Comparison of ENCODE assay signal across 8 cellular contexts in genomic region chr3:136195258-136196063, GRCh38. TPM values are rescaled to one million over a fixed set of nuclear protein-coding genes. Genes with fewer than 3 reads are reported as not detected.
A peak's percentile ranks its signal among the peaks of the same experiment; 100 is the strongest.
DNase-seq lines count a peak whose midpoint lies in the region; ATAC-seq and TF ChIP-seq lines count a peak whose summit lies in the region.

No MANE protein-coding gene starts in this region.

- no peaks in the 10 kb centered on the region for H3K9me3 Mint-ChIP-seq in activated naive CD4-positive, alpha-beta T cell treated with anti-CD3 and anti-CD28 coated beads for 36 hours

- peak overlapping the region; percentile 84 for H3K4me2 ChIP-seq in OCI-LY7 (ENCODE audit: low read length)

- H3K4me3 ChIP-seq in OCI-LY7 (ENCODE audit: low read depth, low read length, poor library complexity, severe bottlenecking), result peak overlapping the region; percentile 91
- H3K4me3 ChIP-seq in testis, result peak overlapping the region; percentile 93 to 94

- peak overlapping the region; percentile 100 for H3K4me3 Mint-ChIP-seq in activated naive CD4-positive, alpha-beta T cell treated with anti-CD3 and anti-CD28 coated beads for 36 hours

- H3K27me3 Mint-ChIP-seq in activated naive CD4-positive, alpha-beta T cell treated with anti-CD3 and anti-CD28 coated beads for 36 hours (ENCODE audit: low read depth), result peaks cover 2% of the 10 kb centered on the region

- peaks cover 5% of the 10 kb centered on the region; the same call in 1 of the 2 replicates for H3K9me3 ChIP-seq in OCI-LY7 (ENCODE audit: low read length)
- no peaks in the 10 kb centered on the region for H3K9me3 ChIP-seq in testis

- H3K9me2 ChIP-seq in OCI-LY7 (ENCODE audit: insufficient read depth, low read length), result no peaks in the 10 kb centered on the region

- H3K79me2 ChIP-seq in OCI-LY7 (ENCODE audit: insufficient read depth, low read depth, low read length), result peaks cover 64% of the 10 kb centered on the region

- POLR2A ChIA-PET in OCI-LY7 (lab: Charles Lee), result interaction anchor here (0.6 to 4.1 kb wide), 24 partner anchors 10 to 689 kb away, joined by 3 to 73 read pairs (median 4); partner anchors contain the start of genes NCK1, PCCB and STAG1

- in situ Hi-C loops in Caki2 (cut with HindIII; ENCODE audit: low pct_unique_long_range_greater_than_20kb, low sequenced_read_pairs), result no loop called here

- peak overlapping the region; percentile 91 for H3K27ac ChIP-seq in OCI-LY7 (ENCODE audit: low read depth, low read length, poor library complexity, severe bottlenecking)
- peak overlapping the region; percentile 99 to 100 for H3K27ac ChIP-seq in testis

- H3K27ac Mint-ChIP-seq in activated naive CD4-positive, alpha-beta T cell treated with anti-CD3 and anti-CD28 coated beads for 36 hours, result peak overlapping the region; percentile 94

- H3K4me1 ChIP-seq in OCI-LY7 (ENCODE audit: insufficient read depth, low read length, poor library complexity, severe bottlenecking) (peaks cover 29% of the 10 kb centered on the region), testis (peaks cover 28% of the 10 kb centered on the region)

- DNase-seq in Caki2 (ENCODE audit: low read depth) (peak; percentile 70), OCI-LY7 (ENCODE audit: low spot score) (peak; percentile 85), germinal center (ENCODE audit: low spot score) (peak; percentile 86), nucleus accumbens (lab: John Stamatoyannopoulos, UW) (peak in 54 of 56 donors; percentile 29 to 90 (median 78)), testis (peak; percentile 81)
- peak; percentile 83 for DNase-seq in activated naive CD4-positive, alpha-beta T cell treated with anti-CD3 and anti-CD28 coated beads for 36 hours

- TF ChIP-seq POLR2A in testis (IDR thresholded peaks at IDR 0.05), result no peak

- TF ChIP-seq CTCF in OCI-LY7 (conservative IDR thresholded peaks at IDR 0.05; ENCODE audit: low read length), result no peak; the same call in 1 of the 2 replicates
- TF ChIP-seq CTCF in testis (IDR thresholded peaks at IDR 0.05), result no peak

- peaks cover 28% of the 10 kb centered on the region for H3K4me1 Mint-ChIP-seq in activated naive CD4-positive, alpha-beta T cell treated with anti-CD3 and anti-CD28 coated beads for 36 hours (ENCODE audit: low read depth)

- H2AFZ ChIP-seq in OCI-LY7 (ENCODE audit: low read length), result no peak overlapping the region

- peaks cover 45% of the 10 kb centered on the region for H3K36me3 ChIP-seq in OCI-LY7 (ENCODE audit: insufficient read depth, low read length)
- no peaks in the 10 kb centered on the region for H3K36me3 ChIP-seq in testis (ENCODE audit: low read depth, missing control alignments)

- WGBS in testis, 2 donors, result 0% methylated on average over 6 to 50 of the region's 103 CpGs

- peak; percentile 32 for ATAC-seq in GM19372 (IDR thresholded peaks at IDR 0.05; ENCODE audit: low read depth, unreplicated experiment)
- ATAC-seq in HG03520 (IDR thresholded peaks at IDR 0.05; ENCODE audit: unreplicated experiment), result peak; percentile 22

- BruUV-seq in OCI-LY7 (replicated peaks; lab: Mats Ljungman, UMichigan), result no TSS peak

- intact Hi-C loops in OCI-LY7 (cut with micrococcal nuclease; ENCODE audit: unreplicated experiment), result loop anchor here (1.0 kb wide), 3 partner anchors 55 to 667 kb away; partner anchors contain the start of genes NCK1, PCCB and STAG1
- intact Hi-C loops in activated naive CD4-positive, alpha-beta T cell treated with anti-CD3 and anti-CD28 coated beads for 36 hours (cut with micrococcal nuclease), result loop anchor here (1.0 to 5.0 kb wide), 12 partner anchors 53 to 1958 kb away; partner anchors contain the start of genes CEP63, NCK1, PCCB and STAG1
- intact Hi-C loops in testis (cut with DNase I; ENCODE audit: low total_unique reads), result loop anchor here (5.0 to 10.0 kb wide), 2 partner anchors 57 to 121 kb away; partner anchors contain the start of gene PCCB

- H4K20me1 ChIP-seq in OCI-LY7 (ENCODE audit: insufficient read depth, low read length), result peaks cover 42% of the 10 kb centered on the region

- CTCF ChIA-PET in OCI-LY7 (lab: Charles Lee; ENCODE audit: unreplicated experiment), result interaction anchor here (0.8 kb wide), 1 partner anchor 557 kb away, joined by 3 read pairs; no protein-coding TSS in a partner anchor
- CTCF ChIA-PET in activated naive CD4-positive, alpha-beta T cell treated with anti-CD3 and anti-CD28 coated beads for 36 hours (lab: Charles Lee), result interaction anchor here (0.7 to 2.7 kb wide), 5 partner anchors 12 to 557 kb away, joined by 3 to 13 read pairs (median 4); partner anchors contain the start of genes PCCB and STAG1

- H3K27me3 ChIP-seq in testis, result no peaks in the 10 kb centered on the region

- peaks cover 47% of the 10 kb centered on the region for H3K36me3 Mint-ChIP-seq in activated naive CD4-positive, alpha-beta T cell treated with anti-CD3 and anti-CD28 coated beads for 36 hours (ENCODE audit: low read depth)

RNA-seq across cellular contexts. Expression of gene MSL2, which starts 0.7 kb away (rescaled TPM):
- total RNA-seq in Caki2 (2014; rRNA removed; shearing (Covaris generic); ENCODE audit: low replicate concordance), result 6.4 and 8.8 TPM in 2 replicates
- 24.9 and 27.1 TPM in 2 replicates for total RNA-seq in OCI-LY7 (2014; rRNA removed; shearing (Covaris generic))
- 55.2 and 55.6 TPM in 2 replicates for total RNA-seq in OCI-LY7 (2022)
- 10 to 100 TPM; 40.6 to 42.7 TPM for total RNA-seq in activated naive CD4-positive, alpha-beta T cell treated with anti-CD3 and anti-CD28 coated beads for 36 hours
- 10 to 100 TPM; 48.7 to 56.9 TPM for total RNA-seq in testis
- polyA plus RNA-seq in testis (ENCODE audit: insufficient read depth, low read depth, low replicate concordance), result 33.9 TPM

RNA-seq across cellular contexts. Expression of gene PCCB, which starts 54.7 kb away (rescaled TPM):
- total RNA-seq in Caki2 (2014; rRNA removed; shearing (Covaris generic); ENCODE audit: low replicate concordance), result 64.8 and 65.5 TPM in 2 replicates
- total RNA-seq in OCI-LY7 (2014; rRNA removed; shearing (Covaris generic)), result 38.3 and 39.7 TPM in 2 replicates
- total RNA-seq in OCI-LY7 (2022) (51.5 and 64.1 TPM in 2 replicates), testis (10 to 100 TPM; 81.7 to 91.8 TPM)
- total RNA-seq in activated naive CD4-positive, alpha-beta T cell treated with anti-CD3 and anti-CD28 coated beads for 36 hours, result 10 to 100 TPM; 86.0 to 87.6 TPM
- 96.2 TPM for polyA plus RNA-seq in testis (ENCODE audit: insufficient read depth, low read depth, low replicate concordance)

Comparison
In these comparisons a context has a peak if more than half of its experiments do, and no peak if none do; other contexts are left out.
1. Peak in every context shown above with its lines: DNase-seq, ATAC-seq, H3K4me3 ChIP-seq and H3K27ac ChIP-seq.